In the genomic region with DNA sequence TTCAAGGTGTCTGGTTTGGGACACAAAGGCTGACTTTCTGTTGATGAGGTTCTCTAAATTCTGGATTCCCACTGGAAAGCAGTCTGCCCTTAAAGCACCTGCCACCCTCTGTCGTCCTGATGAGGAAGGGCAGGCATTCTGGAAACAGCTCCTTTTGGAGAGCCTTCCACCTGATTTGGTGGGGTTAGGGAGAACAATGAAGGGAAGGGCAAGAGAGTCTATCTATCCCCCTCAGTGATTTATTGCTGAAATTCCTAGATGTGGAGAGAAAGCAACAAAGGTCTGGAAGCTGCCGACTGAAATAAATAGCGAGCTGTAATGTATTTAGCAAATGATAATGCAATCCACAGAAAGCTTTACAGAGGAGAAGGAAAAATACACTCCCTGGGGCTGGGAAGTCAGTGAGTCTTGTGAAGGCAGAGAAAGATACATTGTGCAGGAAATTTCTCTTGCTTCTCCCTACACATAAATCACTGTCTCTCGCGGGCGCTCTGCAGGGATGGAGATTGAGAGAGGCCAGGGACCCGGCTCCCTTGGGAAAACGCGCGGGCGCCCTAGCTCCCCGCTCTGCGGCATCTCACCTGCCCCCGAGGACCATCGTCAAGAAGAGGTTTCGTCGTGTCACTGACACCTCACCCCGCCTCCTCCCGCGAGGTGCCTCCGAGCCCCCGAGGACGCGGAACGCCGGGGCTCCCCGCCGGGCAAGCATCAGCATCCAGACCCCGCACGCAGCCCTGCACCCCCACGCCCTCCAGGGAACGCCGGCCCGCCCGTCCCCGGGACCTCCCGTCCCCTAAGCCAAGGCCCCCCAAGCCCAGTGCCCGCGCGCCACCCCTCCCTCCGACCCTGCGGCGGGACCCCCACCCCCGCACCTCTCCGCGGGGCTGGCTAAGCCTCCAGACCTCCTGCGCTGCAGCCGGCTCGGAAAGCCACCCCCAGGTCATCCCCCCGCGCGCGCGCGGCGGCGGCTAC, we compare ENCODE assay signal across 7 cellular contexts. TPM values are rescaled to one million over a fixed set of nuclear protein-coding genes. Genes with fewer than 3 reads are reported as not detected.
A peak's percentile ranks its signal among the peaks of the same experiment; 100 is the strongest.
DNase-seq lines count a peak whose midpoint lies in the region; ATAC-seq, FAIRE-seq and TF ChIP-seq lines count a peak whose summit lies in the region.

No MANE protein-coding gene starts in this region.

- H3K4me3 ChIP-seq in GM06990 (replicated peaks; ENCODE audit: low read depth, low read length) (peak overlapping the region; percentile 59), PC-9 (peak overlapping the region; percentile 63), GM12878 (peak overlapping the region; percentile 72), skeletal muscle tissue (ENCODE audit: low read length in 3 of 3) (peak overlapping the region; percentile 70 to 91 (median 91))

- TF ChIP-seq RAD21 in GM12878 (IDR thresholded peaks at IDR 0.05; ENCODE audit: insufficient read depth, low read depth, low read length), result peak; percentile 11; the same call in 1 of the 2 replicates

- H2AFZ ChIP-seq in PC-9 (peak overlapping the region; percentile 85), GM12878 (ENCODE audit: control insufficient read depth, low read depth, low read length) (peak overlapping the region; percentile 100)

- CTCF ChIA-PET in PC-9 (lab: Charles Lee), result interaction anchor here (0.6 to 1.0 kb wide), 3 partner anchors 132 to 150 kb away, joined by 3 to 5 read pairs (median 4); a partner anchor contains a TSS
- CTCF ChIA-PET in GM12878 (lab: Yijun Ruan, JAX), result interaction anchor here (0.8 to 3.2 kb wide), 8 partner anchors 11 to 132 kb away, joined by 3 to 29 read pairs (median 4); a partner anchor contains a TSS

- H3K9me3 ChIP-seq in PC-9 (ENCODE audit: insufficient read depth, low read depth) (no peaks in the 10 kb centered on the region), GM12878 (replicated peaks; ENCODE audit: control insufficient read depth, insufficient read depth, low read length) (no peaks in the 10 kb centered on the region), skeletal muscle tissue (ENCODE audit: control insufficient read depth in 3 of 3, low read length in 3 of 3) (no peaks in the 10 kb centered on the region)

- TF ChIP-seq CTCF in GM06990 (IDR thresholded peaks at IDR 0.05; ENCODE audit: insufficient read depth, low read length, poor library complexity, severe bottlenecking), result no peak
- TF ChIP-seq CTCF in PC-9 (conservative IDR thresholded peaks at IDR 0.05), result peak; percentile 69
- peak in 2 of 3 experiments; percentile 20 to 35; a peak in 2 of 6 replicates for TF ChIP-seq CTCF in GM12878 (IDR thresholded peaks at IDR 0.05 in 2 of 3, conservative IDR thresholded peaks at IDR 0.05 in 1 of 3; ENCODE audit: control insufficient read depth in 2 of 3, extremely low read depth in 1 of 3, insufficient read depth in 1 of 3, low read depth in 3 of 3, low read length in 3 of 3)

- RAD21 ChIA-PET in GM12878 (lab: Charles Lee; ENCODE audit: unreplicated experiment), result interaction anchor here (0.8 to 1.9 kb wide), 4 partner anchors 22 to 127 kb away, joined by 3 to 11 read pairs (median 3); no protein-coding TSS in a partner anchor

- DNase-seq in GM06990 (ENCODE audit: extremely low read depth, insufficient read length) (no peak), PC-9 (peak; percentile 40 to 56), GM12878 (ENCODE audit: low read depth, low spot score) (no peak), iPS-NIHi7 (ENCODE audit: extremely low spot score) (peak; percentile 75)

- intact Hi-C loops in PC-9 (cut with micrococcal nuclease; ENCODE audit: unreplicated experiment), result loop anchor here (1.0 to 5.0 kb wide), 4 partner anchors 51 to 139 kb away; no protein-coding TSS in a partner anchor
- intact Hi-C loops in GM12878 (cut with micrococcal nuclease; ENCODE audit: unreplicated experiment), result loop anchor here (2.0 to 5.0 kb wide), 2 partner anchors 127 to 140 kb away; no protein-coding TSS in a partner anchor

- WGBS in GM12878 (ENCODE audit: insufficient coverage, insufficient replicate concordance, low lambda C conversion rate, missing lambda C conversion rate), result 2% methylated on average over 24 of the region's 57 CpGs

- H3K79me2 ChIP-seq in PC-9 (ENCODE audit: low read depth), result no peaks in the 10 kb centered on the region
- no peaks in the 10 kb centered on the region; the same call in 1 of the 2 replicates for H3K79me2 ChIP-seq in GM12878 (ENCODE audit: control insufficient read depth, insufficient read depth, low read length)

- BruUV-seq in PC-9 (replicated peaks; lab: Mats Ljungman, UMichigan), result TSS peak; percentile 35
- no TSS peak for BruUV-seq in GM12878 (replicated peaks; lab: Mats Ljungman, UMichigan)

- H3F3A ChIP-seq in PC-9 (ENCODE audit: insufficient read depth, low read depth), result peaks cover 10% of the 10 kb centered on the region; the same call in 1 of the 2 replicates

- H3K27me3 ChIP-seq in GM06990 (replicated peaks; ENCODE audit: control insufficient read depth, insufficient read depth, low read length), result no peaks in the 10 kb centered on the region; the same call in none of the 2 replicates
- no peaks in the 10 kb centered on the region for H3K27me3 ChIP-seq in PC-9 (ENCODE audit: insufficient read depth, low read depth)
- peaks cover 1 to 14% of the 10 kb centered on the region in 2 experiments for H3K27me3 ChIP-seq in GM12878 (replicated peaks in 1 of 2; ENCODE audit: control insufficient read depth in 2 of 2, insufficient read depth in 2 of 2, low read length in 1 of 2)
- peaks cover 0 to 3% (median 0%) of the 10 kb centered on the region in 3 donors for H3K27me3 ChIP-seq in skeletal muscle tissue (ENCODE audit: control insufficient read depth in 3 of 3, insufficient read depth in 3 of 3, low read length in 3 of 3)

- in situ Hi-C loops in GM12878 (cut with MboI), result no loop called here

- SMC1A ChIA-PET in GM12878 (lab: Charles Lee; ENCODE audit: uncharacterized antibody, unreplicated experiment), result interaction anchor here (0.7 to 3.7 kb wide), 8 partner anchors 10 to 139 kb away, joined by 3 to 34 read pairs (median 4); no protein-coding TSS in a partner anchor

- ATAC-seq in HG03439 (IDR thresholded peaks at IDR 0.05; ENCODE audit: unreplicated experiment), result peak; percentile 2
- peak; percentile 10 for ATAC-seq in GM12878
- ATAC-seq in HG02870 (IDR thresholded peaks at IDR 0.05; ENCODE audit: unreplicated experiment), result no peak

- H3K9me2 ChIP-seq in PC-9 (ENCODE audit: insufficient read depth), result no peaks in the 10 kb centered on the region

- no peak overlapping the region; the same call in 1 of the 2 replicates for H3K9ac ChIP-seq in GM12878 (ENCODE audit: control insufficient read depth, insufficient read depth, low read length)
- H3K9ac ChIP-seq in skeletal muscle tissue (ENCODE audit: low read depth in 1 of 3, low read length in 3 of 3), result peak overlapping the region; percentile 23 to 89 (median 54)

- no peaks in the 10 kb centered on the region for H4K20me1 ChIP-seq in PC-9 (ENCODE audit: insufficient read depth)
- no peaks in the 10 kb centered on the region for H4K20me1 ChIP-seq in GM12878 (ENCODE audit: control insufficient read depth, insufficient read depth)

- no peak for FAIRE-seq in GM12878 (lab: Jason Lieb, UNC)

- no peak for TF ChIP-seq POLR2A in GM12878 (IDR thresholded peaks at IDR 0.05; ENCODE audit: low read depth, low read length)

- H3K4me2 ChIP-seq in PC-9 (peak overlapping the region; percentile 76), GM12878 (ENCODE audit: control insufficient read depth, insufficient read depth) (peak overlapping the region; percentile 86)

- H3K27ac ChIP-seq in PC-9, result no peak overlapping the region
- no peak overlapping the region for H3K27ac ChIP-seq in GM12878 (ENCODE audit: control insufficient read depth, insufficient read depth)
- H3K27ac ChIP-seq in skeletal muscle tissue (ENCODE audit: low read depth, low read length), result no peak overlapping the region

- TF ChIP-seq EP300 in GM12878 (IDR thresholded peaks at IDR 0.05; ENCODE audit: borderline replicate concordance in 1 of 2, control insufficient read depth in 1 of 2, low read depth in 2 of 2, low read length in 2 of 2), result no peak

- H3K4me1 ChIP-seq in PC-9 (replicated peaks; ENCODE audit: insufficient read depth) (peaks cover 16% of the 10 kb centered on the region; the same call in 1 of the 2 replicates), GM12878 (ENCODE audit: control insufficient read depth, insufficient read depth, low read length) (no peaks in the 10 kb centered on the region), skeletal muscle tissue (ENCODE audit: control insufficient read depth in 3 of 3, insufficient read depth in 3 of 3, low read length in 3 of 3) (peaks cover 6 to 9% (median 7%) of the 10 kb centered on the region in 3 donors)

- H3K36me3 ChIP-seq in GM06990 (ENCODE audit: control insufficient read depth, insufficient read depth, low read length) (no peaks in the 10 kb centered on the region), PC-9 (ENCODE audit: low read depth) (no peaks in the 10 kb centered on the region), GM12878 (ENCODE audit: control insufficient read depth in 2 of 2, insufficient read depth in 2 of 2, low read length in 1 of 2) (no peaks in the 10 kb centered on the region), skeletal muscle tissue (ENCODE audit: control insufficient read depth in 3 of 3, insufficient read depth in 3 of 3, low read length in 3 of 3) (no peaks in the 10 kb centered on the region)

- POLR2A ChIA-PET in PC-9 (lab: Charles Lee; ENCODE audit: unreplicated experiment) (interaction anchor here (0.5 to 0.7 kb wide), 3 partner anchors 14 to 51 kb away, joined by 4 to 10 read pairs (median 5); no protein-coding TSS in a partner anchor), GM12878 (lab: Charles Lee) (interaction anchor here (0.7 kb wide), 1 partner anchor 131 kb away, joined by 3 read pairs; no protein-coding TSS in a partner anchor)

TF ChIP-seq in GM12878, 131 proteins besides CTCF, POLR2A, EP300 and RAD21 (continues in another document):
- no peak for TF ChIP-seq SIN3A (IDR thresholded peaks at IDR 0.05; ENCODE audit: low read depth, low read length)

RNA-seq across cellular contexts. Expression of a gene that starts 0.7 kb away (rescaled TPM):
- total RNA-seq in PC-9 (2021) (10.0 and 11.2 TPM in 2 replicates), GM12878 (2014; rRNA removed) (0.23 and 0.38 TPM in 2 replicates), GM12878 (2014; rRNA removed; fragmentation: Illumina TruSeq; extraction: Trizol) (0.28 and 0.45 TPM in 2 replicates), GM12878 (2021) (0.21 and 0.46 TPM in 2 replicates), skeletal muscle tissue (28.7 TPM)
- 13.1 and 16.6 TPM in 2 replicates for total RNA-seq in GM12878 (2013; cell fraction: nucleolus; rRNA removed)
- polyA plus RNA-seq in GM12878 (2011; ENCODE audit: low read depth), result 0.54 TPM
- polyA plus RNA-seq in GM12878 (2011; rRNA removed) (3.2 and 4.2 TPM in 2 replicates), GM12878 (2014; fragmentation: Illumina TruSeq; extraction: Trizol) (0.40 and 0.79 TPM in 2 replicates), GM12878 (2014; fragmentation: Nextera tagmentation; extraction: Ambion mirVana) (under 1 TPM; 0.07 to 0.21 TPM), GM12878 (2014; rRNA removed) (0.27 and 0.31 TPM in 2 replicates), GM12878 (2016; fragmentation: Nextera tagmentation; extraction: Ambion mirVana) (under 1 TPM; 0.32 to 0.83 TPM)
- polyA plus RNA-seq in GM12878 (2011; cell fraction: cytosol; rRNA removed), result 2.7 and 3.9 TPM in 2 replicates
- polyA plus RNA-seq in GM12878 (2011; cell fraction: nucleus; rRNA removed), result 5.4 and 6.3 TPM in 2 replicates
- 0.23 and 0.87 TPM in 2 replicates for polyA plus RNA-seq in GM12878 (2012)
- polyA minus RNA-seq in GM12878 (2011; rRNA and poly(A)+ RNA removed), result 11.7 and 14.4 TPM in 2 replicates
- polyA minus RNA-seq in GM12878 (2011; cell fraction: cytosol; rRNA and poly(A)+ RNA removed), result 2.8 and 4.3 TPM in 2 replicates
- 6.9 and 11.3 TPM in 2 replicates for polyA minus RNA-seq in GM12878 (2011; cell fraction: nucleus; rRNA and poly(A)+ RNA removed)

Comparison
In these comparisons a context has a peak if more than half of its experiments do, and no peak if none do; other contexts are left out.
1. DNase-seq: peak in PC-9 (2 of 2) and iPS-NIHi7 (single experiment); none in GM06990 (single experiment) and GM12878 (single experiment).
2. Peak in every context shown above with its lines, with median percentiles within 50 percentile points of each other: H3K4me3 ChIP-seq.